Comparison of ENCODE assay signal across 14 cellular contexts in genomic region chr2:45953376-45954050, GRCh38.
"Had no signal": no experiment of that assay in that cellular context is flagged by ENCODE, and none has a peak within 500 bp of the region (broad histone marks: within the 10 kb centered on the region; RNA-seq: fewer than 3 reads in every experiment).

No MANE protein-coding gene starts in this region.

- H3K27ac ChIP-seq: gastrocnemius medialis, heart right ventricle, psoas muscle, uterus had no signal

- H3K4me3 Mint-ChIP-seq: naive thymus-derived CD4-positive, alpha-beta T cell; nephron progenitor cell had no signal

- DNase-seq: effector memory CD4-positive, alpha-beta T cell; gastrocnemius medialis; heart right ventricle; hypothalamus; naive thymus-derived CD4-positive, alpha-beta T cell; nephron progenitor cell; psoas muscle; small intestine; stimulated activated CD4-positive, alpha-beta T cell treated with anti-CD3 and anti-CD28 coated beads, Interleukin-12 subunit alpha, Interleukin-12 subunit beta, amount 100 ng/mL, for 4 hours; stimulated activated naive CD4-positive, alpha-beta T cell; trophoblast cell; uterus had no signal

- ATAC-seq: esophagus mucosa; gastrocnemius medialis; naive thymus-derived CD4-positive, alpha-beta T cell; psoas muscle had no signal

- H3K9me3 ChIP-seq: gastrocnemius medialis, heart right ventricle, psoas muscle, uterus had no signal

- H3K4me3 ChIP-seq: gastrocnemius medialis, heart right ventricle, psoas muscle, uterus had no signal

- H3K4me1 Mint-ChIP-seq: nephron progenitor cell had no signal

- H3K4me1 ChIP-seq: psoas muscle, uterus had no signal

- H3K27me3 ChIP-seq: gastrocnemius medialis, heart right ventricle, uterus had no signal

- H3K9me3 Mint-ChIP-seq: naive thymus-derived CD4-positive, alpha-beta T cell; nephron progenitor cell had no signal

- FAIRE-seq: endometrium, small intestine had no signal

- H3K27ac Mint-ChIP-seq: naive thymus-derived CD4-positive, alpha-beta T cell; nephron progenitor cell had no signal

- H3K36me3 ChIP-seq: gastrocnemius medialis, heart right ventricle, uterus had no signal
